9 cellular contexts compared by ENCODE assay signal in genomic region chr14:55458800-55459577, GRCh38. TPM values are rescaled to one million over a fixed set of nuclear protein-coding genes. Genes with fewer than 3 reads are reported as not detected.
DNase-seq lines count a peak whose midpoint lies in the region; ATAC-seq, FAIRE-seq and TF ChIP-seq lines count a peak whose summit lies in the region.
"Had no signal": no experiment of that assay in that cellular context is flagged by ENCODE, and none has a peak within 500 bp of the region (broad histone marks: within the 10 kb centered on the region; RNA-seq: fewer than 3 reads in every experiment).

No MANE protein-coding gene starts in this region.

- H3K27me3 ChIP-seq in K562 (ENCODE audit: control insufficient read depth in 2 of 2, insufficient read depth in 2 of 2, low read length in 2 of 2): peaks cover 0 to 11% of the 10 kb centered on the region in 2 experiments; a peak in 4 of 5 replicates
- no peaks in the 10 kb centered on the region for H3K27me3 ChIP-seq in uterus

- peaks cover 0 to 5% of the 10 kb centered on the region in 2 experiments; a peak in 1 of 5 replicates for H3K4me1 ChIP-seq in K562 (replicated peaks in 1 of 2; ENCODE audit: control insufficient read depth in 2 of 2, insufficient read depth in 2 of 2, low read length in 2 of 2)
- no peaks in the 10 kb centered on the region for H3K4me1 ChIP-seq in uterus

- BruUV-seq in K562 (replicated peaks; lab: Mats Ljungman, UMichigan): no TSS peak

- no peak for TF ChIP-seq CTCF in K562 (IDR thresholded peaks at IDR 0.05 in 2 of 3, conservative IDR thresholded peaks at IDR 0.05 in 1 of 3; ENCODE audit: insufficient read depth in 2 of 3, low read depth in 1 of 3, low read length in 3 of 3)
- TF ChIP-seq CTCF in uterus (IDR thresholded peaks at IDR 0.05): no peak

- H3K9ac ChIP-seq in K562 (ENCODE audit: insufficient read depth in 1 of 2, low read depth in 2 of 2, low read length in 2 of 2): no peak overlapping the region

- POLR2A ChIA-PET in K562 (lab: Yijun Ruan, JAX): interaction anchor here (0.5 kb wide), 1 partner anchor 57 kb away, joined by 3 read pairs; no protein-coding TSS in a partner anchor

- H3K4me2 ChIP-seq in K562 (ENCODE audit: insufficient read depth, low read length): no peak overlapping the region

- H3K79me2 ChIP-seq in K562 (ENCODE audit: control insufficient read depth, insufficient read depth, low read length): no peaks in the 10 kb centered on the region

- no peaks in the 10 kb centered on the region for H3K9me1 ChIP-seq in K562 (ENCODE audit: control insufficient read depth, insufficient read depth, low read length)

- H2AFZ ChIP-seq in K562 (ENCODE audit: low read depth, low read length): no peak overlapping the region

- in situ Hi-C loops in K562 (cut with MboI): no loop called here

- H3K27ac ChIP-seq in K562 (ENCODE audit: extremely low read depth, low read depth, low read length) (no peak overlapping the region), uterus (no peak overlapping the region)

- intact Hi-C loops in K562 (cut with micrococcal nuclease): no loop called here
- intact Hi-C loops in uterus (cut with DNase I; ENCODE audit: low total_unique reads): no loop called here

- no peak for TF ChIP-seq RAD21 in K562 (CRISPR knock-in tag; conservative IDR thresholded peaks at IDR 0.05 in 1 of 2, IDR thresholded peaks at IDR 0.05 in 1 of 2)

- H3K9me3 ChIP-seq in K562 (replicated peaks; ENCODE audit: control insufficient read depth, insufficient read depth, low read depth, low read length) (no peaks in the 10 kb centered on the region), uterus (no peaks in the 10 kb centered on the region)

- TF ChIP-seq POLR2A in K562 (conservative IDR thresholded peaks at IDR 0.05) (no peak), uterus (IDR thresholded peaks at IDR 0.05) (no peak)

- WGBS in K562 (ENCODE audit: insufficient coverage, low coverage, missing lambda C conversion rate): 2% methylated on average over 9 of the region's 9 CpGs

- H4K20me1 ChIP-seq in K562 (replicated peaks; ENCODE audit: control insufficient read depth, insufficient read depth, low read length): no peaks in the 10 kb centered on the region

- TF ChIP-seq EP300 in K562 (IDR thresholded peaks at IDR 0.05; ENCODE audit: low read length): no peak

- peak; percentile 20 to 33 for DNase-seq in AML-193 (lab: John Stamatoyannopoulos, UW)
- peak; percentile 66 for DNase-seq in GM19240 (ENCODE audit: insufficient read length, low spot score)
- no peak for DNase-seq in K562 (ENCODE audit: extremely low read depth in 1 of 4, low spot score in 3 of 4)
- no peak for DNase-seq in DMS53 treated with DMSO at 0.1 percent for 48 hours (lab: John Stamatoyannopoulos, UW; ENCODE audit: unreplicated experiment)
- DNase-seq in NCI-H1694 treated with DMSO at 0.1 percent for 48 hours (lab: John Stamatoyannopoulos, UW): no peak
- no peak for DNase-seq in DMS79 (lab: John Stamatoyannopoulos, UW)
- DNase-seq in uterus: no peak
- DNase-seq: GDM1 had no signal

- CTCF ChIA-PET in K562 (lab: Yijun Ruan, JAX; ENCODE audit: low intra/inter-chr PET ratio): no interaction called here

- H3K4me3 ChIP-seq in K562: no peak overlapping the region
- H3K4me3 ChIP-seq in uterus: no peak overlapping the region

- H3K36me3 ChIP-seq in K562 (ENCODE audit: control insufficient read depth, insufficient read depth, low read length) (no peaks in the 10 kb centered on the region), uterus (no peaks in the 10 kb centered on the region)

- FAIRE-seq in K562 (lab: Jason Lieb, UNC): no peak

- peak; percentile 81 for ATAC-seq in HG03103 (IDR thresholded peaks at IDR 0.05; ENCODE audit: low read depth, unreplicated experiment)
- ATAC-seq in K562: no peak

TF ChIP-seq in K562, 482 proteins besides CTCF, POLR2A, EP300 and RAD21:
- 0 out of 2 replicates have a peak, but pooled peaks have one; percentile 28 for TF ChIP-seq NFE2 (IDR thresholded peaks at IDR 0.05; ENCODE audit: low read depth)
- TF ChIP-seq C11orf30 (IDR thresholded peaks at IDR 0.05; ENCODE audit: low read depth): peak; percentile 13; the same call in 1 of the 2 replicates
- TF ChIP-seq GABPA (tag; conservative IDR thresholded peaks at IDR 0.05; ENCODE audit: low read depth): no peak
- TF ChIP-seq MAFG (tag; conservative IDR thresholded peaks at IDR 0.05): peak; percentile 57
- TF ChIP-seq NFE2L1 (tag; IDR thresholded peaks at IDR 0.05; ENCODE audit: borderline replicate concordance, low read depth): 0 out of 2 replicates have a peak, but pooled peaks have one; percentile 26
- TF ChIP-seq SMAD4 (CRISPR knock-in tag; conservative IDR thresholded peaks at IDR 0.05): no peak
- TF ChIP-seq ZNF316 (IDR thresholded peaks at IDR 0.05): 0 out of 2 replicates have a peak, but pooled peaks have one; percentile 11
- no peak for TF ChIP-seq SIN3A (IDR thresholded peaks at IDR 0.05; ENCODE audit: borderline replicate concordance in 2 of 2, control insufficient read depth in 1 of 2, low read depth in 2 of 2, low read length in 2 of 2)

RNA-seq across cellular contexts. Expression of gene TBPL2, which starts 18.6 kb away (rescaled TPM):
- not detected in 2 replicates for total RNA-seq in K562 (2011; cell fraction: chromatin; rRNA removed; ENCODE audit: low replicate concordance)
- total RNA-seq in K562 (2011; cell fraction: nucleolus; rRNA removed): not detected in 2 replicates
- not detected in 2 replicates for total RNA-seq in K562 (2011; cell fraction: nucleoplasm; rRNA removed)
- not detected in 2 replicates for total RNA-seq in K562 (2014; rRNA removed)
- total RNA-seq in K562 (2014; rRNA removed; fragmentation: Illumina TruSeq; extraction: Trizol): not detected in 2 replicates
- total RNA-seq in K562 (2015; rRNA removed; fragmentation: Illumina TruSeq; extraction: Trizol): not detected in 2 replicates
- total RNA-seq in K562 (2021): not detected in 2 replicates
- not detected in 2 replicates for polyA plus RNA-seq in K562 (2011; rRNA removed)
- not detected in 2 replicates for polyA plus RNA-seq in K562 (2011; cell fraction: cytosol; rRNA removed)
- polyA plus RNA-seq in K562 (2011; cell fraction: nucleus; rRNA removed): not detected in 2 replicates
- not detected in 2 replicates for polyA plus RNA-seq in K562 (2012)
- not detected in 2 replicates for polyA plus RNA-seq in K562 (2014; fragmentation: Illumina TruSeq; extraction: Trizol)
- not detected for polyA plus RNA-seq in K562 (2014; fragmentation: Nextera tagmentation; extraction: Ambion mirVana)
- not detected in 2 replicates for polyA plus RNA-seq in K562 (2014; rRNA removed)
- polyA minus RNA-seq in K562 (2011; rRNA and poly(A)+ RNA removed): not detected in 2 replicates
- not detected in 2 replicates for polyA minus RNA-seq in K562 (2011; cell fraction: cytosol; rRNA and poly(A)+ RNA removed)
- not detected in 2 replicates for polyA minus RNA-seq in K562 (2011; cell fraction: nucleus; rRNA and poly(A)+ RNA removed)
- total RNA-seq in uterus: not detected

RNA-seq across cellular contexts. Expression of gene ATG14, which starts 47.4 kb away (rescaled TPM):
- total RNA-seq in K562 (2011; cell fraction: chromatin; rRNA removed; ENCODE audit: low replicate concordance): 5.2 and 10.8 TPM in 2 replicates
- 2.8 and 3.7 TPM in 2 replicates for total RNA-seq in K562 (2011; cell fraction: nucleolus; rRNA removed)
- total RNA-seq in K562 (2011; cell fraction: nucleoplasm; rRNA removed): 6.0 and 9.4 TPM in 2 replicates
- total RNA-seq in K562 (2014; rRNA removed) (2.8 and 3.8 TPM in 2 replicates), K562 (2014; rRNA removed; fragmentation: Illumina TruSeq; extraction: Trizol) (3.5 and 4.4 TPM in 2 replicates), K562 (2015; rRNA removed; fragmentation: Illumina TruSeq; extraction: Trizol) (3.7 and 3.8 TPM in 2 replicates), K562 (2021) (2.6 and 3.4 TPM in 2 replicates), uterus (10 to 100 TPM in 3 of 4 donors, 1 to 10 TPM in 1; 6.1 to 26.5 (median 13.0) TPM)
- polyA plus RNA-seq in K562 (2011; rRNA removed) (3.1 and 4.1 TPM in 2 replicates), K562 (2014; fragmentation: Illumina TruSeq; extraction: Trizol) (3.1 and 3.6 TPM in 2 replicates), K562 (2014; fragmentation: Nextera tagmentation; extraction: Ambion mirVana) (under 1 TPM; 0.55 to 0.99 TPM), K562 (2014; rRNA removed) (2.6 and 4.2 TPM in 2 replicates)
- 1.3 and 2.0 TPM in 2 replicates for polyA plus RNA-seq in K562 (2011; cell fraction: cytosol; rRNA removed)
- polyA plus RNA-seq in K562 (2011; cell fraction: nucleus; rRNA removed): 6.3 and 6.7 TPM in 2 replicates
- polyA plus RNA-seq in K562 (2012): 2.1 and 2.2 TPM in 2 replicates
- 4.4 and 4.5 TPM in 2 replicates for polyA minus RNA-seq in K562 (2011; rRNA and poly(A)+ RNA removed)
- 1.7 and 1.9 TPM in 2 replicates for polyA minus RNA-seq in K562 (2011; cell fraction: cytosol; rRNA and poly(A)+ RNA removed)
- polyA minus RNA-seq in K562 (2011; cell fraction: nucleus; rRNA and poly(A)+ RNA removed): 3.0 and 3.3 TPM in 2 replicates

Comparison
In these comparisons a context has a peak if more than half of its experiments do, and no peak if none do; other contexts are left out.
1. DNase-seq: peak in AML-193 (2 of 2) and GM19240 (single experiment); none in K562 (0 of 4), DMS53 treated with DMSO at 0.1 percent for 48 hours (single experiment), NCI-H1694 treated with DMSO at 0.1 percent for 48 hours (single experiment), DMS79 (single experiment) and uterus (0 of 2).